30 cellular contexts compared by ENCODE assay signal in the genomic region with DNA sequence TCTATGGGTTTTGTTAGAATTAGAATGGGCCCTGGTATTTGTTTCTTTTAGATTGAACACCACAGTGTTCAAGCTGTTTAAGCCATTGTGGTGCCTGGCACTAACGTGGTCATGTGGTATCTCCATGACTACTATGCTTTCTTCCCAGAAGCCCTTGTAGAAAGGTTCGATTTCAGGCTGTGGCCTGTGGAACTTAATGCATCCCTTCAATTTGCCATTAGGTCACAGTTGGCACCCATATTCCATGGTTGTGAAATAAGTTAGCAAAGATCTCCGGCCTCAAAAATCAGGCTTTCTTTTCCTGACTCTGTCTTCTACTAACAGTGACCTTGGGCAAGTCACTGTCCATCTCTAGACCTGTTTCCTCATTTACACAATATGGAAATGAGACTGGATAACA. TPM values are rescaled to one million over a fixed set of nuclear protein-coding genes. Genes with fewer than 3 reads are reported as not detected.
"Had no signal": no experiment of that assay in that cellular context is flagged by ENCODE, and none has a peak within 500 bp of the region (broad histone marks: within the 10 kb centered on the region; RNA-seq: fewer than 3 reads in every experiment).

No MANE protein-coding gene starts in this region.

- H3K36me3 ChIP-seq: cardiac muscle cell, colonic mucosa had no signal

- DNase-seq: activated CD4-positive, alpha-beta memory T cell treated with anti-CD3 and anti-CD28 coated beads for 36 hours; activated CD4-positive, alpha-beta T cell treated with anti-CD3 and anti-CD28 coated beads for 36 hours; activated CD4-positive, alpha-beta T cell treated with anti-CD3 and anti-CD28 coated beads, Interleukin-2, amount 10 ng/mL, durations not matched to agents 24 days and 14 days; activated CD4-positive, CD25-positive, alpha-beta regulatory T cell; activated CD4-positive, CD25-positive, alpha-beta regulatory T cell treated with anti-CD3 and anti-CD28 coated beads, Interleukin-2, amount 50 U/mL, for 72 hours; activated CD8-positive, alpha-beta memory T cell treated with anti-CD3 and anti-CD28 coated beads, Interleukin-2, amount 10 ng/mL, durations not matched to agents 7 days and 5 days; activated CD8-positive, alpha-beta memory T cell treated with anti-CD3 and anti-CD28 coated beads, Interleukin-2, amount 50 U/mL, for 4 hours; activated CD8-positive, alpha-beta T cell treated with anti-CD3 and anti-CD28 coated beads, Interleukin-2, amount 10 ng/mL, durations not matched to agents 7 days and 5 days; activated effector memory CD4-positive, alpha-beta T cell treated with anti-CD3 and anti-CD28 coated beads, Interleukin-2, amount 50 U/mL, for 16 hours; activated naive CD4-positive, alpha-beta T cell treated with anti-CD3 and anti-CD28 coated beads for 36 hours; activated naive CD8-positive, alpha-beta T cell treated with anti-CD3 and anti-CD28 coated beads for 36 hours; activated naive CD8-positive, alpha-beta T cell treated with anti-CD3 and anti-CD28 coated beads, Interleukin-2, amount 50 U/mL, for 24 hours; activated T-cell treated with anti-CD3 and anti-CD28 coated beads, Interleukin-2, amount 50 U/mL, for 1 hour; activated T-cell treated with anti-CD3 and anti-CD28 coated beads, Interleukin-2, amount 50 U/mL, for 48 hours; central memory CD4-positive, alpha-beta T cell; cerebellar nuclear complex; colonic mucosa; effector CD8-positive, alpha-beta T cell; esophagus squamous epithelium; foreskin melanocyte; head of caudate nucleus; T-helper 2 cell had no signal

- ATAC-seq: activated CD4-positive, alpha-beta T cell treated with anti-CD3 and anti-CD28 coated beads for 36 hours; activated CD8-positive, alpha-beta memory T cell treated with anti-CD3 and anti-CD28 coated beads, Interleukin-2, amount 10 ng/mL, durations not matched to agents 7 days and 5 days; activated CD8-positive, alpha-beta T cell treated with anti-CD3 and anti-CD28 coated beads, Interleukin-2, amount 10 ng/mL, durations not matched to agents 7 days and 5 days; activated naive CD8-positive, alpha-beta T cell treated with anti-CD3 and anti-CD28 coated beads, Interleukin-2, amount 50 U/mL, for 24 hours had no signal

- H3K4me3 ChIP-seq: adrenal gland, ascending aorta, breast epithelium, cardiac muscle cell, colonic mucosa, esophagus squamous epithelium had no signal

- H3K27ac ChIP-seq: ascending aorta, breast epithelium, cardiac muscle cell, colonic mucosa, epithelial cell of prostate, esophagus squamous epithelium had no signal

- H3K9me3 ChIP-seq: adrenal gland, ascending aorta, breast epithelium, colonic mucosa, esophagus squamous epithelium had no signal

- FAIRE-seq: endometrium, endothelial cell of umbilical vein had no signal

- H3K27me3 ChIP-seq: adrenal gland, ascending aorta, breast epithelium, cardiac muscle cell, colonic mucosa, esophagus squamous epithelium had no signal

- H3K4me1 ChIP-seq: ascending aorta, breast epithelium, colonic mucosa, esophagus squamous epithelium had no signal

RNA-seq across cellular contexts. Expression of a gene that starts 50.5 kb away (rescaled TPM):
- total RNA-seq: activated CD8-positive, alpha-beta T cell treated with anti-CD3 and anti-CD28 coated beads, Interleukin-2, amount 10 ng/mL, durations not matched to agents 7 days and 5 days; T-helper 1 cell treated with Interleukin-12 subunit alpha and Interleukin-12 subunit beta and Interleukin-4 antibody, amounts not matched to agents 30 ng/mL and 1 ng/mL, for 36 hours had no signal
